ENCODE assay signal across 8 cellular contexts in the genomic region with DNA sequence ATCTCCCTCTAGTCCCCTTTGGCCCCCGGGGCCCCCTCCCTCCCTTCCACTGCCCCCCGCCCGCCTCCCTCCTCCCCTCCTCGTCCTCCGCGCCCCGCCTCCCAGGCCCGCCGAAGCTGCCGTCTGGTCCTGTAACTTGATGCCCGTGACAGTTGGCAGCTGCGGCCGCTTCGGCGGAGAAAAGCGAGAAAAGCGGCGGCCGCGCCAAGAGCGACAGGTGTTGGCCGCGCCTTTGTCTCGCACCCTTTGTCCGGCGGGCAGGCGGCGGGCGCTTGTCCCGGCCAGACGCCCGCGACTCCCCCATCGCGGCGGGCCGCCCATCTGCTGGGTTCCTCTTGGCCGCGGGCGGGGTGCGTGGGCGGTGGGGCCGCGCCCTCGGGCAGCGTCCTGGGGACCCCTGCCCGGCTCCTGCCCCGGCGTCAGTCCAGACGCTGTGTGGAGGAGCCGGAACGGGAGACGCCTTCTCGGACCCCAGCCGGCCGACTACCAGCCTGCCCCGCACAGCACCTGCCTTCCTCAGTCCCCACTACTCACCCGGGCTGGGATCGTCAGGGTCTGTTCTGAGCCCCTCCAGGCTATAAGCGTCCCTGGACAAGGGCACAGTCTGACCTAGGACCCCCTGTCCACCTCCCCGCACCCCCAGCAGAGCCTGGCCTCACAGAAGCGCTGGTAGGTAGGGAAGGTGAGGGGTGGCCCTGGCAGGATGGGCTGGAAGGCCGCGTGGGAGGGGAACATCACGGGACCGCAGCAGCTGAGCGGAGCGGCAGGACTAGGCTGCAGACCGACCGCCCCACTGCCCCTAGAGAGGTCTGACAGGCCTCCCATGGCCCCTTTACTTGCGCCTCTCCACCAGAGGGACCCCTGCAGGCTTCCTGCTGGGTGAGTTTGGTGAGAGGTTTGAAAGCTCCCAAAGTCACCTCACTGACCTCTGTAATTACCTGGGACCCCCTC. TPM values are rescaled to one million over a fixed set of nuclear protein-coding genes. Genes with fewer than 3 reads are reported as not detected.
DNase-seq lines count a peak whose midpoint lies in the region; ATAC-seq, FAIRE-seq and TF ChIP-seq lines count a peak whose summit lies in the region.

No MANE protein-coding gene starts in this region.

- H3K9me3 ChIP-seq in mesenchymal stem cell (ENCODE audit: control insufficient read depth, low read length) (no peaks in the 10 kb centered on the region), aorta (ENCODE audit: control insufficient read depth, low read length) (no peaks in the 10 kb centered on the region)

- peaks cover 50% of the 10 kb centered on the region for H3K27me3 ChIP-seq in GM23338 (ENCODE audit: insufficient read depth)
- peaks cover 40 to 41% of the 10 kb centered on the region in 2 experiments for H3K27me3 ChIP-seq in mesenchymal stem cell (ENCODE audit: control insufficient read depth in 1 of 2, insufficient read depth in 1 of 2, low read length in 2 of 2)
- H3K27me3 ChIP-seq in aorta (ENCODE audit: control insufficient read depth in 1 of 2, insufficient read depth in 2 of 2, low read length in 1 of 2): no peaks in the 10 kb centered on the region

- H2BK12ac ChIP-seq in mesenchymal stem cell (ENCODE audit: low read length in 2 of 2): no peak overlapping the region

- no peak overlapping the region for H3K27ac Mint-ChIP-seq in GM23338
- H3K27ac Mint-ChIP-seq in brain: peak overlapping the region; percentile 45 to 94 (median 89)

- peak overlapping the region; percentile 17 for H2BK15ac ChIP-seq in mesenchymal stem cell (ENCODE audit: low read depth, poor library complexity, severe bottlenecking)

- H4K8ac ChIP-seq in mesenchymal stem cell (ENCODE audit: low read length): no peak overlapping the region

- H3K4me2 ChIP-seq in GM23338 (peak overlapping the region; percentile 94), mesenchymal stem cell (ENCODE audit: low read length, poor library complexity, severe bottlenecking) (peak overlapping the region; percentile 52)

- no peak overlapping the region for H2BK120ac ChIP-seq in mesenchymal stem cell (ENCODE audit: low read depth, low read length)

- TF ChIP-seq CTCF in GM23338 (conservative IDR thresholded peaks at IDR 0.05; ENCODE audit: low read depth in 2 of 2) (peak in 1 of 2 experiments; percentile 16; a peak in 1 of 4 replicates), brain (conservative IDR thresholded peaks at IDR 0.05) (no peak)

- WGBS in mesenchymal stem cell: 3% methylated on average over 47 of the region's 71 CpGs
- WGBS in aorta, 2 donors: 20 to 50% methylated on average over 27 to 71 of the region's 71 CpGs

- H3K36me3 ChIP-seq in GM23338 (ENCODE audit: insufficient read depth) (no peaks in the 10 kb centered on the region), mesenchymal stem cell (ENCODE audit: control insufficient read depth in 1 of 2, insufficient read depth in 2 of 2, low read depth in 1 of 2, low read length in 2 of 2) (peaks cover 5 to 15% of the 10 kb centered on the region in 2 experiments), aorta (ENCODE audit: control insufficient read depth in 1 of 2, insufficient read depth in 2 of 2, low read length in 1 of 2) (no peaks in the 10 kb centered on the region)

- H3F3A ChIP-seq in GM23338 (replicated peaks; ENCODE audit: low read depth): peaks cover 4% of the 10 kb centered on the region; the same call in 1 of the 2 replicates

- H3K4me3 Mint-ChIP-seq in GM23338: peak overlapping the region; percentile 76
- peak overlapping the region in 4 of 5 experiments; percentile 11 to 70 (median 44) for H3K4me3 Mint-ChIP-seq in brain

- no peak overlapping the region for H3K23ac ChIP-seq in mesenchymal stem cell (ENCODE audit: low read length in 2 of 2)

- H3K4me3 ChIP-seq in GM23338: peak overlapping the region; percentile 72
- no peak overlapping the region for H3K4me3 ChIP-seq in mesenchymal stem cell (ENCODE audit: insufficient read depth in 1 of 2, low read depth in 1 of 2, low read length in 2 of 2)
- no peak overlapping the region for H3K4me3 ChIP-seq in aorta (ENCODE audit: low read length in 2 of 2)

- H4K91ac ChIP-seq in mesenchymal stem cell (ENCODE audit: low read length): no peak overlapping the region

- H3K27ac ChIP-seq in GM23338 (ENCODE audit: low read depth): no peak overlapping the region
- no peak overlapping the region for H3K27ac ChIP-seq in mesenchymal stem cell (ENCODE audit: low read length, poor library complexity, severe bottlenecking)
- H3K27ac ChIP-seq in aorta (ENCODE audit: low read depth in 1 of 2, low read length in 2 of 2): peak overlapping the region in 1 of 2 donors; percentile 49

- H3K18ac ChIP-seq in mesenchymal stem cell (ENCODE audit: low read depth in 1 of 2, low read length in 2 of 2): no peak overlapping the region

- ATAC-seq in GM23338 (peak; percentile 57), aorta (ENCODE audit: low FRiP score) (no peak), HG02840 (IDR thresholded peaks at IDR 0.05; ENCODE audit: low FRiP score, unreplicated experiment) (no peak)

- DNase-seq in AG08396 (ENCODE audit: low spot score) (peak; percentile 57), GM23338 (ENCODE audit: low spot score) (peak; percentile 96), NCI-H460 (ENCODE audit: extremely low read depth, low read depth) (peak; percentile 33), mesenchymal stem cell (peak; percentile 45), aorta (peak; percentile 54 to 87), RCC 7860 (ENCODE audit: low spot score) (no peak)

- H4K20me1 ChIP-seq in GM23338 (replicated peaks; ENCODE audit: insufficient read depth): peaks cover 6% of the 10 kb centered on the region; the same call in 1 of the 2 replicates

- H3K27me3 Mint-ChIP-seq in GM23338 (ENCODE audit: insufficient read depth, low read depth, poor library complexity): peaks cover 33% of the 10 kb centered on the region
- H3K27me3 Mint-ChIP-seq in brain: no peaks in the 10 kb centered on the region

- FAIRE-seq in RCC 7860 (lab: Jason Lieb, UNC): no peak

- no peak overlapping the region for H3K9ac ChIP-seq in mesenchymal stem cell (ENCODE audit: low read length)

- H3K79me2 ChIP-seq in GM23338 (replicated peaks; ENCODE audit: insufficient read depth): no peaks in the 10 kb centered on the region

- H3K9me3 Mint-ChIP-seq in GM23338: peaks cover 8% of the 10 kb centered on the region
- peaks cover 0 to 4% (median 0%) of the 10 kb centered on the region in 5 experiments for H3K9me3 Mint-ChIP-seq in brain

- H3K4me1 ChIP-seq in GM23338 (ENCODE audit: insufficient read depth): peaks cover 7% of the 10 kb centered on the region; the same call in 1 of the 2 replicates
- H3K4me1 ChIP-seq in mesenchymal stem cell (ENCODE audit: control insufficient read depth, insufficient read depth, low read depth, low read length): peaks cover 18% of the 10 kb centered on the region
- H3K4me1 ChIP-seq in aorta (ENCODE audit: control insufficient read depth in 1 of 2, insufficient read depth in 2 of 2, low read length in 2 of 2): no peaks in the 10 kb centered on the region

- H3K4me1 Mint-ChIP-seq in GM23338 (peaks cover 20% of the 10 kb centered on the region), brain (peaks cover 47% of the 10 kb centered on the region)

- no peak overlapping the region for H3K4ac ChIP-seq in mesenchymal stem cell (ENCODE audit: low read depth in 1 of 2, low read length in 2 of 2)

- no peak overlapping the region for H3K14ac ChIP-seq in mesenchymal stem cell (ENCODE audit: low read length in 2 of 2)

- no peaks in the 10 kb centered on the region for H3K79me1 ChIP-seq in mesenchymal stem cell (replicated peaks; ENCODE audit: low read length, poor library complexity, severe bottlenecking)

- H3K9me2 ChIP-seq in GM23338 (ENCODE audit: insufficient read depth): no peaks in the 10 kb centered on the region; the same call in 1 of the 2 replicates

- intact Hi-C loops in aorta (cut with DNase I): no loop called here

- peaks cover 13% of the 10 kb centered on the region for H3K36me3 Mint-ChIP-seq in GM23338 (ENCODE audit: low read depth)
- peaks cover 17% of the 10 kb centered on the region for H3K36me3 Mint-ChIP-seq in brain

- peak overlapping the region; percentile 89; the same call in 1 of the 2 replicates for H2AFZ ChIP-seq in GM23338
- H2AFZ ChIP-seq in mesenchymal stem cell (ENCODE audit: low read depth, low read length): no peak overlapping the region

- H2BK5ac ChIP-seq in mesenchymal stem cell (ENCODE audit: low read depth, low read length, poor library complexity, severe bottlenecking): no peak overlapping the region

- no peak overlapping the region for H2AK5ac ChIP-seq in mesenchymal stem cell (ENCODE audit: low read length, severe bottlenecking)

TF ChIP-seq in GM23338, 12 proteins besides CTCF, POLR2A, EP300 and RAD21:
- TF ChIP-seq POLR2AphosphoS5 (IDR thresholded peaks at IDR 0.05; ENCODE audit: low read depth) (peak; percentile 43; the same call in 1 of the 2 replicates), EZH2 (IDR thresholded peaks at IDR 0.05; ENCODE audit: low read depth, unreplicated experiment) (no peak)

RNA-seq across cellular contexts. Expression of a gene that starts 1.2 kb away (rescaled TPM):
- total RNA-seq in GM23338 (2014; rRNA removed; shearing (Covaris generic)): 76.3 and 85.5 TPM in 2 replicates
- 38.8 and 42.7 TPM in 2 replicates for polyA plus RNA-seq in GM23338 (2016; fragmentation: Nextera tagmentation; extraction: Ambion mirVana)
- 10.1 and 10.5 TPM in 2 replicates for total RNA-seq in NCI-H460 (2014; rRNA removed; shearing (Covaris generic))
- 78.0 and 103 TPM in 2 replicates for polyA plus RNA-seq in NCI-H460 (2014; cell fraction: nucleus; rRNA removed)
- polyA plus RNA-seq in brain (ENCODE audit: insufficient read depth, low read depth, low replicate concordance): 572 TPM
- 3.5 TPM for polyA plus RNA-seq in mesenchymal stem cell (2013, experiment 1 of 2)
- polyA plus RNA-seq in mesenchymal stem cell (2013, experiment 2 of 2): 2.9 TPM
- 1 to 10 TPM; 3.3 to 5.2 TPM for total RNA-seq in aorta
- 1 to 10 TPM; 3.3 to 9.4 TPM for polyA plus RNA-seq in aorta

RNA-seq across cellular contexts. Expression of a gene that starts 37.5 kb away (rescaled TPM):
- 17.0 and 29.7 TPM in 2 replicates for total RNA-seq in GM23338 (2014; rRNA removed; shearing (Covaris generic))
- 35.9 and 36.3 TPM in 2 replicates for polyA plus RNA-seq in GM23338 (2016; fragmentation: Nextera tagmentation; extraction: Ambion mirVana)
- total RNA-seq in NCI-H460 (2014; rRNA removed; shearing (Covaris generic)): 24.2 and 25.3 TPM in 2 replicates
- polyA plus RNA-seq in NCI-H460 (2014; cell fraction: nucleus; rRNA removed): 35.0 and 42.3 TPM in 2 replicates
- polyA plus RNA-seq in brain (ENCODE audit: insufficient read depth, low read depth, low replicate concordance): 41.2 TPM
- 19.8 TPM for polyA plus RNA-seq in mesenchymal stem cell (2013, experiment 1 of 2)
- polyA plus RNA-seq in mesenchymal stem cell (2013, experiment 2 of 2): 20.1 TPM
- 10 to 100 TPM; 48.4 to 50.7 TPM for total RNA-seq in aorta
- polyA plus RNA-seq in aorta: 100 to 1,000 TPM in 1 of 2 donors, 10 to 100 TPM in 1; 19.4 to 149 TPM

RNA-seq across cellular contexts. Expression of a gene that starts 47.4 kb away (rescaled TPM):
- 4.6 TPM in 2 replicates for total RNA-seq in GM23338 (2014; rRNA removed; shearing (Covaris generic))
- polyA plus RNA-seq in GM23338 (2016; fragmentation: Nextera tagmentation; extraction: Ambion mirVana) (2.2 and 2.3 TPM in 2 replicates), brain (ENCODE audit: insufficient read depth, low read depth, low replicate concordance) (5.6 TPM), aorta (1 to 10 TPM; 2.0 to 6.1 TPM)
- total RNA-seq in NCI-H460 (2014; rRNA removed; shearing (Covaris generic)): 4.2 and 4.5 TPM in 2 replicates
- polyA plus RNA-seq in NCI-H460 (2014; cell fraction: nucleus; rRNA removed): 4.0 and 7.9 TPM in 2 replicates
- 1.1 TPM for polyA plus RNA-seq in mesenchymal stem cell (2013, experiment 1 of 2)
- 1.1 TPM for polyA plus RNA-seq in mesenchymal stem cell (2013, experiment 2 of 2)
- total RNA-seq in aorta: 10 to 100 TPM; 22.0 to 25.1 TPM
